19 cellular contexts compared by ENCODE assay signal in the genomic region with DNA sequence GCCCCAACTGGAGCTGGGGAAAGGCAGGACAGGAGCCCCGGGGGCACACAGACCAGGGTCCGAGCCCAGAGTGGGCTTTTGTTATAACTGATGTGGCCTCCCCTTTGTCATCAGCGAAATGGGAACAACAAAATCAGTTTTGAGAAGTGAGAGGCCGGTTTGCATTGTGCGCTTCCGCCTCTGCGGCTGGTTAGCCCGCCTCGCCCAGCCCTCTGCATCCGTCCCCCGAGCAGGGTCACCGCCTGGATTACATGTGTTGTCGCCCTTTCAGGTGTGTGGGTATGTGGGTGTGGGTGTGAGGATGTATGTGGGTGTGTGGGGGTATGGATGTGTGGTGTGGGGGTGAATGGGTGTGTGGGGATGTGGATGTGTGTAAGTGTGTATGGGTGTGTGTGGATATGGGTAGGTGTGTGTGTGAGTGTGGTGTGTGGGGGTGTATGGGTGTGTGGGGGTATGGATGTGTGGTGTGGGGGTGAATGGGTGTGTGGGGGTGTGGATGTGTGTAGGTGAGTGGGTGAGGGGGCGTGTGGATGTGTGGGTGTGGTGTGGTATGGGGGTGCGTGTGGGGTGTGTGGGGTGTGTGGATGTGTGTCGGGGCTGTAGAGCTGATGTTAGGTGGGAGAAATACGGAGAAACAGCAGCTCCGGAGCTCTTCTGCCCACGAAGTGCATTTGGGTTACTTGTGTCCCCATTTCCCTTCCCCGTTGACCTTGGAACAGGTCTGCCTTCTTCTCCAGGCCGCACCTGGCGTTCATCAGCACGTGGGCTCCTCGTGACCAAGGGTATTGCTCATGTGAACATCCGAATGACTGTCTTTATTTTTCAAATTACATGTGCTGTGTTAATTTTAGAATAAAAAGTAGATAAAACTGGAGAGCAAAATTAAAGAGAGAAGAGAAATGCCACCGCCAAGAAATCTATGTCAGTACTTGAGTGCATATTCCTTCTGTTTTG.
DNase-seq lines count a peak whose midpoint lies in the region; ATAC-seq, FAIRE-seq and TF ChIP-seq lines count a peak whose summit lies in the region.
"Had no signal": no experiment of that assay in that cellular context is flagged by ENCODE, and none has a peak within 500 bp of the region (broad histone marks: within the 10 kb centered on the region; RNA-seq: fewer than 3 reads in every experiment).

No MANE protein-coding gene starts in this region.

- TF ChIP-seq POLR2A in GM12892 (IDR thresholded peaks at IDR 0.05; ENCODE audit: low read depth, low read length), result no peak

- H3K9me3 Mint-ChIP-seq in activated CD4-positive, alpha-beta T cell treated with anti-CD3 and anti-CD28 coated beads, Interleukin-2, amount 10 ng/mL, durations not matched to agents 24 days and 14 days, result peaks cover 8% of the 10 kb centered on the region
- peaks cover 15% of the 10 kb centered on the region for H3K9me3 Mint-ChIP-seq in dendritic cell treated with granulocyte-macrophage colony-stimulating factor and Interleukin-4, amounts not matched to agents 40 ng/mL and 50 ng/mL, for 4 days
- no peaks in the 10 kb centered on the region for H3K9me3 Mint-ChIP-seq in natural killer cell
- no peaks in the 10 kb centered on the region for H3K9me3 Mint-ChIP-seq in stimulated activated naive B cell treated with anti-CD40 and anti-IgM and Interleukin-4, amounts not matched to agents 10 μg/mL and 1 μg/mL and 100 μg/mL, for 72 hours
- H3K9me3 Mint-ChIP-seq in activated CD8-positive, alpha-beta T cell treated with anti-CD3 and anti-CD28 coated beads, Interleukin-2, amount 10 ng/mL, durations not matched to agents 7 days and 5 days (ENCODE audit: insufficient read depth), result no peaks in the 10 kb centered on the region

- H3K27me3 Mint-ChIP-seq in activated CD4-positive, alpha-beta T cell treated with anti-CD3 and anti-CD28 coated beads, Interleukin-2, amount 10 ng/mL, durations not matched to agents 24 days and 14 days, result peaks cover 4% of the 10 kb centered on the region
- H3K27me3 Mint-ChIP-seq in dendritic cell treated with granulocyte-macrophage colony-stimulating factor and Interleukin-4, amounts not matched to agents 40 ng/mL and 50 ng/mL, for 4 days, result peaks cover 29% of the 10 kb centered on the region
- no peaks in the 10 kb centered on the region for H3K27me3 Mint-ChIP-seq in natural killer cell (ENCODE audit: low read depth in 2 of 2)
- H3K27me3 Mint-ChIP-seq in stimulated activated naive B cell treated with anti-CD40 and anti-IgM and Interleukin-4, amounts not matched to agents 10 μg/mL and 1 μg/mL and 100 μg/mL, for 72 hours, result peaks cover 20 to 23% of the 10 kb centered on the region in 2 donors
- H3K27me3 Mint-ChIP-seq in activated CD8-positive, alpha-beta T cell treated with anti-CD3 and anti-CD28 coated beads, Interleukin-2, amount 10 ng/mL, durations not matched to agents 7 days and 5 days (ENCODE audit: low read depth), result peaks cover 4% of the 10 kb centered on the region

- no peaks in the 10 kb centered on the region for H3K36me3 Mint-ChIP-seq in activated CD4-positive, alpha-beta T cell treated with anti-CD3 and anti-CD28 coated beads, Interleukin-2, amount 10 ng/mL, durations not matched to agents 24 days and 14 days (ENCODE audit: low read depth)
- H3K36me3 Mint-ChIP-seq in dendritic cell treated with granulocyte-macrophage colony-stimulating factor and Interleukin-4, amounts not matched to agents 40 ng/mL and 50 ng/mL, for 4 days (ENCODE audit: low read depth), result peaks cover 5% of the 10 kb centered on the region
- H3K36me3 Mint-ChIP-seq in natural killer cell, result no peaks in the 10 kb centered on the region
- no peaks in the 10 kb centered on the region for H3K36me3 Mint-ChIP-seq in stimulated activated naive B cell treated with anti-CD40 and anti-IgM and Interleukin-4, amounts not matched to agents 10 μg/mL and 1 μg/mL and 100 μg/mL, for 72 hours
- no peaks in the 10 kb centered on the region for H3K36me3 Mint-ChIP-seq in activated CD8-positive, alpha-beta T cell treated with anti-CD3 and anti-CD28 coated beads, Interleukin-2, amount 10 ng/mL, durations not matched to agents 7 days and 5 days (ENCODE audit: low read depth)
- H3K36me3 Mint-ChIP-seq: CD14-positive monocyte had no signal

- no peak for DNase-seq in activated CD4-positive, alpha-beta T cell treated with anti-CD3 and anti-CD28 coated beads, Interleukin-2, amount 10 ng/mL, durations not matched to agents 24 days and 14 days
- DNase-seq in activated CD4-positive, alpha-beta T cell treated with anti-CD3 and anti-CD28 coated beads for 4 hours, result no peak
- DNase-seq in natural killer cell, result no peak
- DNase-seq in 8988T, result no peak
- no peak for DNase-seq in GM12892 (ENCODE audit: insufficient read length)
- DNase-seq in stimulated activated naive B cell treated with anti-CD40 and anti-IgM and Interleukin-4, amounts not matched to agents 10 μg/mL and 1 μg/mL and 100 μg/mL, for 72 hours, result no peak
- DNase-seq in activated CD8-positive, alpha-beta T cell treated with anti-CD3 and anti-CD28 coated beads, Interleukin-2, amount 10 ng/mL, durations not matched to agents 7 days and 5 days, result no peak
- DNase-seq: DMS79 treated with DMSO at 0.1 percent for 48 hours, HCEC 1CT, KG1, NCI-H1417, NCI-H187, NCI-H2107, NCI-H510A treated with DMSO at 0.1 percent for 48 hours, NCI-H774, OCI-M1, Right ventricle myocardium superior had no signal

- CTCF ChIA-PET in activated CD8-positive, alpha-beta T cell treated with anti-CD3 and anti-CD28 coated beads, Interleukin-2, amount 10 ng/mL, durations not matched to agents 7 days and 5 days (lab: Charles Lee), result interaction anchor here (1.1 to 2.7 kb wide), 2 partner anchors 9 to 10 kb away, joined by 4 to 12 read pairs; no protein-coding TSS in a partner anchor

- intact Hi-C loops in activated CD4-positive, alpha-beta T cell treated with anti-CD3 and anti-CD28 coated beads, Interleukin-2, amount 10 ng/mL, durations not matched to agents 24 days and 14 days (cut with micrococcal nuclease), result no loop called here
- intact Hi-C loops in dendritic cell treated with granulocyte-macrophage colony-stimulating factor and Interleukin-4, amounts not matched to agents 40 ng/mL and 50 ng/mL, for 4 days (cut with micrococcal nuclease), result no loop called here
- intact Hi-C loops in natural killer cell (cut with micrococcal nuclease), result loop anchor here (5.0 kb wide), 1 partner anchor 38 kb away; no protein-coding TSS in a partner anchor

- H3K4me3 Mint-ChIP-seq in activated CD4-positive, alpha-beta T cell treated with anti-CD3 and anti-CD28 coated beads, Interleukin-2, amount 10 ng/mL, durations not matched to agents 24 days and 14 days, result no peak overlapping the region
- H3K4me3 Mint-ChIP-seq in dendritic cell treated with granulocyte-macrophage colony-stimulating factor and Interleukin-4, amounts not matched to agents 40 ng/mL and 50 ng/mL, for 4 days, result no peak overlapping the region
- no peak overlapping the region for H3K4me3 Mint-ChIP-seq in natural killer cell
- H3K4me3 Mint-ChIP-seq in stimulated activated naive B cell treated with anti-CD40 and anti-IgM and Interleukin-4, amounts not matched to agents 10 μg/mL and 1 μg/mL and 100 μg/mL, for 72 hours, result no peak overlapping the region
- no peak overlapping the region for H3K4me3 Mint-ChIP-seq in activated CD8-positive, alpha-beta T cell treated with anti-CD3 and anti-CD28 coated beads, Interleukin-2, amount 10 ng/mL, durations not matched to agents 7 days and 5 days
- H3K4me3 Mint-ChIP-seq: CD14-positive monocyte had no signal

- no peak for TF ChIP-seq CTCF in natural killer cell (IDR thresholded peaks at IDR 0.05)

- peak; percentile 21 to 49 (median 28) for ATAC-seq in natural killer cell
- no peak for ATAC-seq in stimulated activated naive B cell treated with anti-CD40 and anti-IgM and Interleukin-4, amounts not matched to agents 10 μg/mL and 1 μg/mL and 100 μg/mL, for 72 hours (replicated peaks)
- no peak for ATAC-seq in activated CD8-positive, alpha-beta T cell treated with anti-CD3 and anti-CD28 coated beads, Interleukin-2, amount 10 ng/mL, durations not matched to agents 7 days and 5 days

- H3K27ac Mint-ChIP-seq in activated CD4-positive, alpha-beta T cell treated with anti-CD3 and anti-CD28 coated beads, Interleukin-2, amount 10 ng/mL, durations not matched to agents 24 days and 14 days, result peak overlapping the region; percentile 70
- peak overlapping the region; percentile 55 for H3K27ac Mint-ChIP-seq in dendritic cell treated with granulocyte-macrophage colony-stimulating factor and Interleukin-4, amounts not matched to agents 40 ng/mL and 50 ng/mL, for 4 days
- peak overlapping the region; percentile 60 to 66 for H3K27ac Mint-ChIP-seq in natural killer cell
- H3K27ac Mint-ChIP-seq in stimulated activated naive B cell treated with anti-CD40 and anti-IgM and Interleukin-4, amounts not matched to agents 10 μg/mL and 1 μg/mL and 100 μg/mL, for 72 hours, result no peak overlapping the region
- no peak overlapping the region for H3K27ac Mint-ChIP-seq in activated CD8-positive, alpha-beta T cell treated with anti-CD3 and anti-CD28 coated beads, Interleukin-2, amount 10 ng/mL, durations not matched to agents 7 days and 5 days
- H3K27ac Mint-ChIP-seq: CD14-positive monocyte had no signal

- POLR2A ChIA-PET in activated CD8-positive, alpha-beta T cell treated with anti-CD3 and anti-CD28 coated beads, Interleukin-2, amount 10 ng/mL, durations not matched to agents 7 days and 5 days (lab: Charles Lee), result no interaction called here

- no peaks in the 10 kb centered on the region for H3K4me1 Mint-ChIP-seq in activated CD4-positive, alpha-beta T cell treated with anti-CD3 and anti-CD28 coated beads, Interleukin-2, amount 10 ng/mL, durations not matched to agents 24 days and 14 days
- peaks cover 21% of the 10 kb centered on the region for H3K4me1 Mint-ChIP-seq in dendritic cell treated with granulocyte-macrophage colony-stimulating factor and Interleukin-4, amounts not matched to agents 40 ng/mL and 50 ng/mL, for 4 days (ENCODE audit: low read depth)
- H3K4me1 Mint-ChIP-seq in natural killer cell, result peaks cover 0 to 11% of the 10 kb centered on the region in 2 donors
- no peaks in the 10 kb centered on the region for H3K4me1 Mint-ChIP-seq in stimulated activated naive B cell treated with anti-CD40 and anti-IgM and Interleukin-4, amounts not matched to agents 10 μg/mL and 1 μg/mL and 100 μg/mL, for 72 hours
- no peaks in the 10 kb centered on the region for H3K4me1 Mint-ChIP-seq in activated CD8-positive, alpha-beta T cell treated with anti-CD3 and anti-CD28 coated beads, Interleukin-2, amount 10 ng/mL, durations not matched to agents 7 days and 5 days (ENCODE audit: low read depth)
- H3K4me1 Mint-ChIP-seq: CD14-positive monocyte had no signal

- FAIRE-seq in GM12892 (lab: Jason Lieb, UNC), result no peak

Comparison
In these comparisons a context has a peak if more than half of its experiments do, and no peak if none do; other contexts are left out.
1. H3K27ac Mint-ChIP-seq: peak in activated CD4-positive, alpha-beta T cell treated with anti-CD3 and anti-CD28 coated beads, Interleukin-2, amount 10 ng/mL, durations not matched to agents 24 days and 14 days (single experiment), dendritic cell treated with granulocyte-macrophage colony-stimulating factor and Interleukin-4, amounts not matched to agents 40 ng/mL and 50 ng/mL, for 4 days (single experiment) and natural killer cell (2 of 2); none in stimulated activated naive B cell treated with anti-CD40 and anti-IgM and Interleukin-4, amounts not matched to agents 10 μg/mL and 1 μg/mL and 100 μg/mL, for 72 hours (single experiment) and activated CD8-positive, alpha-beta T cell treated with anti-CD3 and anti-CD28 coated beads, Interleukin-2, amount 10 ng/mL, durations not matched to agents 7 days and 5 days (single experiment).
2. ATAC-seq: peak in natural killer cell (3 of 3); none in stimulated activated naive B cell treated with anti-CD40 and anti-IgM and Interleukin-4, amounts not matched to agents 10 μg/mL and 1 μg/mL and 100 μg/mL, for 72 hours (0 of 2) and activated CD8-positive, alpha-beta T cell treated with anti-CD3 and anti-CD28 coated beads, Interleukin-2, amount 10 ng/mL, durations not matched to agents 7 days and 5 days (single experiment).